ENCODE assay signal across 8 cellular contexts in the genomic region with DNA sequence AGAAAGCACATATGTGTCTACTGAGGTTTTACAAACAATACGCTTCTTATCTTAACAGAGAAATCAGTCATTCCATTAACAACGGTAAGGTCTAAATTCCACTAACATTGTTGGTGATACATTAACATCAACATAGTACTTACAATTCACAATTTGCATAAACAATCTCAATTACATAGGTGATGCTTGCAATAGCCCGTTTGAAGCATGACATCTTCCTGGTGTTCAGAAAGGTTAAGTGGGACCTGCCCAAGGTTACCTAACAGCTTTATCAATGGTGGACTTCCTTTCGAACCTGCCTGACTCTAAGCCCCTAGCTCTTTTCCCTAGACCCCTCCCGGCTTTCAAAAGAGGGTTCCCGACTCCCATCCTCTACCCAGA. TPM values are rescaled to one million over a fixed set of nuclear protein-coding genes. Genes with fewer than 3 reads are reported as not detected.
DNase-seq lines count a peak whose midpoint lies in the region; ATAC-seq and TF ChIP-seq lines count a peak whose summit lies in the region.

No MANE protein-coding gene starts in this region.

- DNase-seq in activated CD4-positive, alpha-beta T cell treated with anti-CD3 and anti-CD28 coated beads, Interleukin-2, amount 10 ng/mL, durations not matched to agents 7 days and 5 days, result no peak
- DNase-seq in activated CD4-positive, alpha-beta T cell treated with anti-CD3 and anti-CD28 coated beads for 4 hours, result no peak
- DNase-seq in T-cell (no peak), foreskin keratinocyte (peak in 1 of 2 donors; percentile 16), occipital lobe (lab: John Stamatoyannopoulos, UW) (no peak), AG08395 (ENCODE audit: low spot score) (no peak)

- no peaks in the 10 kb centered on the region for H3K27me3 Mint-ChIP-seq in activated CD4-positive, alpha-beta T cell treated with anti-CD3 and anti-CD28 coated beads, Interleukin-2, amount 10 ng/mL, durations not matched to agents 7 days and 5 days
- no peaks in the 10 kb centered on the region for H3K27me3 Mint-ChIP-seq in T-cell

- H3K27me3 ChIP-seq in foreskin keratinocyte, result no peaks in the 10 kb centered on the region
- no peaks in the 10 kb centered on the region for H3K27me3 ChIP-seq in skeletal muscle satellite cell (ENCODE audit: control insufficient read depth, insufficient read depth, low read length)

- peak overlapping the region; percentile 93 for H3K4me3 Mint-ChIP-seq in activated CD4-positive, alpha-beta T cell treated with anti-CD3 and anti-CD28 coated beads, Interleukin-2, amount 10 ng/mL, durations not matched to agents 7 days and 5 days
- H3K4me3 Mint-ChIP-seq in T-cell, result peak overlapping the region; percentile 93 to 99 (median 97)

- peak overlapping the region; percentile 91 for H3K4me2 ChIP-seq in skeletal muscle satellite cell (ENCODE audit: low read length)

- H3K4me1 ChIP-seq in foreskin keratinocyte (no peaks in the 10 kb centered on the region), skeletal muscle satellite cell (ENCODE audit: control insufficient read depth, insufficient read depth, low read length) (peaks cover 20% of the 10 kb centered on the region)

- H3K9ac ChIP-seq in skeletal muscle satellite cell (ENCODE audit: low read depth, low read length), result peak overlapping the region; percentile 89

- peak; percentile 12 to 38 (median 26) for ATAC-seq in T-cell (replicated peaks in 1 of 4)
- ATAC-seq in foreskin keratinocyte, result no peak
- no peak for ATAC-seq in HG03175 (IDR thresholded peaks at IDR 0.05; ENCODE audit: unreplicated experiment)

- POLR2A ChIA-PET in activated CD4-positive, alpha-beta T cell treated with anti-CD3 and anti-CD28 coated beads, Interleukin-2, amount 10 ng/mL, durations not matched to agents 7 days and 5 days (lab: Charles Lee), result no interaction called here
- POLR2A ChIA-PET in T-cell (lab: Charles Lee), result interaction anchor here (0.9 kb wide), 2 partner anchors 115 kb away, joined by 3 to 4 read pairs; no protein-coding TSS in a partner anchor

- peak overlapping the region; percentile 41 for H3K27ac ChIP-seq in foreskin keratinocyte

- H3K36me3 ChIP-seq in skeletal muscle satellite cell (ENCODE audit: insufficient read depth, low read length), result no peaks in the 10 kb centered on the region

- H3K27ac Mint-ChIP-seq in activated CD4-positive, alpha-beta T cell treated with anti-CD3 and anti-CD28 coated beads, Interleukin-2, amount 10 ng/mL, durations not matched to agents 7 days and 5 days, result peak overlapping the region; percentile 90
- peak overlapping the region; percentile 91 to 95 for H3K27ac Mint-ChIP-seq in T-cell

- CTCF ChIA-PET in activated CD4-positive, alpha-beta T cell treated with anti-CD3 and anti-CD28 coated beads, Interleukin-2, amount 10 ng/mL, durations not matched to agents 7 days and 5 days (lab: Charles Lee), result interaction anchor here (0.8 to 2.2 kb wide), 8 partner anchors 31 to 115 kb away, joined by 3 to 6 read pairs (median 4); a partner anchor contains a TSS
- CTCF ChIA-PET in T-cell (lab: Charles Lee), result interaction anchor here (0.6 to 3.3 kb wide), 13 partner anchors 9 to 1966 kb away, joined by 3 to 16 read pairs (median 3); a partner anchor contains a TSS

- peaks cover 3% of the 10 kb centered on the region for H3K36me3 Mint-ChIP-seq in activated CD4-positive, alpha-beta T cell treated with anti-CD3 and anti-CD28 coated beads, Interleukin-2, amount 10 ng/mL, durations not matched to agents 7 days and 5 days (ENCODE audit: low read depth)
- no peaks in the 10 kb centered on the region for H3K36me3 Mint-ChIP-seq in T-cell

- peaks cover 28% of the 10 kb centered on the region for H3K4me1 Mint-ChIP-seq in activated CD4-positive, alpha-beta T cell treated with anti-CD3 and anti-CD28 coated beads, Interleukin-2, amount 10 ng/mL, durations not matched to agents 7 days and 5 days
- H3K4me1 Mint-ChIP-seq in T-cell, result peaks cover 14 to 26% (median 25%) of the 10 kb centered on the region in 3 donors

- no peak for TF ChIP-seq CTCF in foreskin keratinocyte (conservative IDR thresholded peaks at IDR 0.05)

- H3K9me3 Mint-ChIP-seq in activated CD4-positive, alpha-beta T cell treated with anti-CD3 and anti-CD28 coated beads, Interleukin-2, amount 10 ng/mL, durations not matched to agents 7 days and 5 days, result no peaks in the 10 kb centered on the region
- H3K9me3 Mint-ChIP-seq in T-cell, result no peaks in the 10 kb centered on the region

- H3K4me3 ChIP-seq in skeletal muscle satellite cell (ENCODE audit: low read length), result peak overlapping the region; percentile 91

- H3K9me3 ChIP-seq in skeletal muscle satellite cell (replicated peaks; ENCODE audit: low read length), result no peaks in the 10 kb centered on the region

RNA-seq across cellular contexts. Expression of a gene that starts 0.7 kb away (rescaled TPM):
- total RNA-seq in activated CD4-positive, alpha-beta T cell treated with anti-CD3 and anti-CD28 coated beads, Interleukin-2, amount 10 ng/mL, durations not matched to agents 7 days and 5 days, result 10 to 100 TPM; 15.7 to 17.9 TPM
- 10 to 100 TPM; 17.6 to 23.4 (median 23.3) TPM for total RNA-seq in T-cell
- 16.3 and 17.9 TPM in 2 replicates for total RNA-seq in foreskin keratinocyte
- polyA plus RNA-seq in foreskin keratinocyte, result 9.8 and 10.8 TPM in 2 replicates
- total RNA-seq in skeletal muscle satellite cell (2012; rRNA removed), result 5.2 and 7.9 TPM in 2 replicates
- 2.7 TPM for total RNA-seq in occipital lobe

RNA-seq across cellular contexts. Expression of a gene that starts 12.9 kb away (rescaled TPM):
- 10 to 100 TPM; 40.8 to 42.9 TPM for total RNA-seq in activated CD4-positive, alpha-beta T cell treated with anti-CD3 and anti-CD28 coated beads, Interleukin-2, amount 10 ng/mL, durations not matched to agents 7 days and 5 days
- total RNA-seq in T-cell (10 to 100 TPM; 18.9 to 33.7 (median 29.0) TPM), foreskin keratinocyte (34.8 and 44.4 TPM in 2 replicates), occipital lobe (21.8 TPM)
- 65.8 and 72.8 TPM in 2 replicates for polyA plus RNA-seq in foreskin keratinocyte
- total RNA-seq in skeletal muscle satellite cell (2012; rRNA removed), result 29.7 and 38.2 TPM in 2 replicates

RNA-seq across cellular contexts. Expression of a gene that starts 55.6 kb away (rescaled TPM):
- total RNA-seq in activated CD4-positive, alpha-beta T cell treated with anti-CD3 and anti-CD28 coated beads, Interleukin-2, amount 10 ng/mL, durations not matched to agents 7 days and 5 days, result 100 to 1,000 TPM; 200 to 212 TPM
- total RNA-seq in T-cell (100 to 1,000 TPM; 138 to 256 (median 235) TPM), foreskin keratinocyte (81.8 and 83.2 TPM in 2 replicates), occipital lobe (20.0 TPM)
- polyA plus RNA-seq in foreskin keratinocyte, result 69.1 and 71.9 TPM in 2 replicates
- total RNA-seq in skeletal muscle satellite cell (2012; rRNA removed), result 31.9 and 32.5 TPM in 2 replicates

Comparison
In these comparisons a context has a peak if more than half of its experiments do, and no peak if none do; other contexts are left out.
1. ATAC-seq: peak in T-cell (4 of 4); none in foreskin keratinocyte (single experiment) and HG03175 (single experiment).